Comparison of ENCODE assay signal across 9 cellular contexts in the genomic region with DNA sequence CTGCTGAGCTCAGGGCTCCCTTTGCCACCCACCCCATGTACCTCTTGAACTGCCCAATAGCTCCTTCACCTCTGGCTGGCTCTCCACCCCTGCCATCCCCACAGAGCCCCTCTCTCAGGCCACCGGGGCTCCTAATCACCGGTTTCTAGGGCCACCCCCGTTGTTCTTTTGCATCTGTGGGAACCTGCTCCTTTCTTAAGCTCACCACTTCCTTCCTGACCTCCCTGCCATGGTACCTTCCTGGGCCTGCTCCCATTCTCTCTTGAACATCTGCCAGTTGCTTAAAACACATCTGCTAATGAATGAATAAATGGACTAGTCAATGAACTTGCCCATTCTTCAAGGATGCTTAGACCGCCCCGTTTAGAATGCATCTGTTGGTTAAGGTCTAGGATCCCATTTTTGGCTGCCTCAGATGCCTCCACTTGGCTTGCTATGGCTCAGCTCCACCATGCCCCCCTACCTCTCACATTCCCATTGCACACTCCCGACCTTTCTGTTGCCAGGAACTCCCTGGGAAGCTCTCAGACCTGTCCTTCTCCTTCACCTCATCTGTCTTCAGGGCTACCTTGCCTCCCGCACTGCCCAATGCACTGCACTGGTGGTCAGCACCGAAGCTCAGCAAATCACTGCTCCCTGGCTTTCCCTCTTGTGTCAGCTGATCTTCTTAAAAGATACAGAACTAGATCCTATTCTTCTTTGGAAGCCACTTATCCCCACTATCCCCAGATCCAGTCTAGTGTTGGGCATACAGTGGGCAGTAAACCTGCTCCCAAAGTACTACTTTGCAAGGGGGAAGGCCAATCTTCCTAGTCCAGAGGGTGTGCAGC. TPM values are rescaled to one million over a fixed set of nuclear protein-coding genes. Genes with fewer than 3 reads are reported as not detected.
A peak's percentile ranks its signal among the peaks of the same experiment; 100 is the strongest.
DNase-seq lines count a peak whose midpoint lies in the region; ATAC-seq and TF ChIP-seq lines count a peak whose summit lies in the region.
"Had no signal": no experiment of that assay in that cellular context is flagged by ENCODE, and none has a peak within 500 bp of the region (broad histone marks: within the 10 kb centered on the region; RNA-seq: fewer than 3 reads in every experiment).

No MANE protein-coding gene starts in this region.

- TF ChIP-seq CTCF in endothelial cell (IDR thresholded peaks at IDR 0.05; ENCODE audit: unreplicated experiment) = no peak

- H3K27ac Mint-ChIP-seq in endothelial cell (ENCODE audit: unreplicated experiment) = peak overlapping the region; percentile 85

- no peaks in the 10 kb centered on the region for H3K9me3 Mint-ChIP-seq in endothelial cell (ENCODE audit: unreplicated experiment)

- H3K9ac ChIP-seq in NT2/D1 (ENCODE audit: insufficient read length, low read depth) = peak overlapping the region; percentile 45

- peak overlapping the region; percentile 82 for H3K4me3 Mint-ChIP-seq in endothelial cell (ENCODE audit: unreplicated experiment)

- H3K4me1 Mint-ChIP-seq in endothelial cell (ENCODE audit: unreplicated experiment) = peaks cover 48% of the 10 kb centered on the region

- ATAC-seq in HG03565 (IDR thresholded peaks at IDR 0.05; ENCODE audit: unreplicated experiment) = no peak
- no peak for ATAC-seq in GM21723 (IDR thresholded peaks at IDR 0.05; ENCODE audit: unreplicated experiment)
- no peak for ATAC-seq in HG02610 (IDR thresholded peaks at IDR 0.05; ENCODE audit: unreplicated experiment)

- no peaks in the 10 kb centered on the region for H3K27me3 ChIP-seq in NT2/D1 (ENCODE audit: insufficient read depth, insufficient read length)

- no peaks in the 10 kb centered on the region for H3K9me3 ChIP-seq in NT2/D1 (ENCODE audit: insufficient read depth, low read length)

- intact Hi-C loops in posterior vena cava (cut with DNase I) = no loop called here

- H3K4me3 ChIP-seq in NT2/D1 (ENCODE audit: insufficient read length, low read depth) = no peak overlapping the region

- peaks cover 48% of the 10 kb centered on the region for H3K36me3 Mint-ChIP-seq in endothelial cell (ENCODE audit: low read depth, unreplicated experiment)

- peaks cover 56% of the 10 kb centered on the region for H3K4me1 ChIP-seq in NT2/D1 (ENCODE audit: insufficient read depth, insufficient read length)

- peaks cover 94% of the 10 kb centered on the region for H3K36me3 ChIP-seq in NT2/D1 (ENCODE audit: insufficient read depth, insufficient read length, low read length)

- DNase-seq in ELR (ENCODE audit: low read depth) (peak; percentile 58), NT2/D1 (ENCODE audit: low read depth, low spot score) (no peak), endothelial cell (ENCODE audit: low spot score) (no peak), posterior vena cava (ENCODE audit: low spot score) (peak; percentile 58), SHP77 (lab: John Stamatoyannopoulos, UW) (no peak)

- H3K27me3 Mint-ChIP-seq in endothelial cell (ENCODE audit: unreplicated experiment) = peaks cover 14% of the 10 kb centered on the region

RNA-seq across cellular contexts. Expression of a gene that starts 9.1 kb away (rescaled TPM):
- 46.5 TPM for total RNA-seq in endothelial cell (ENCODE audit: unreplicated experiment)
- total RNA-seq in posterior vena cava = 10 to 100 TPM; 49.9 to 56.5 TPM
- total RNA-seq: T-helper 2 cell treated with Interferon-gamma antibody and Interleukin-4, amounts not matched to agents 100 ng/mL and 5 ng/mL, for 36 hours had no signal

Comparison
In these comparisons a context has a peak if more than half of its experiments do, and no peak if none do; other contexts are left out.
1. DNase-seq: peak in ELR (single experiment) and posterior vena cava (single experiment); none in NT2/D1 (single experiment), endothelial cell (single experiment) and SHP77 (0 of 2).